In the genomic region with DNA sequence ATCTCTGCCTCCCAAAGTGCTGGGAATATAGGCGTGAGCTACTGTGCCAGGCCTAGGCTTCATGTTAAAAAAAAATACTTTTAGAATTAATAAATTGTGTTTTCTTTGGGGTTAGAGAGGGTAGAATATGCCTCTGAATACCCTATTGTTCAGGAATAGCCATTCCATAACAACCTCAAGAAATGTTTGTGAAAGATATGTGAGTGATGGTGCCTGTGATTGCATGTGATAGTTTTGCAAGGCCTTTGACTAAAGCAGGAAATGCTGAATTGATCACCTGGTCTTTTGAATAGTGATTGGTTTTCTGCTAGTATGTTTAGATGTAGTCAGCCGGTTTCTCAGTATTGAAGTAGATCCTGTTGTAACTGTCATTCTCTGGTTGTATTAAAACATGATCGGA, we compare ENCODE assay signal across 24 cellular contexts.
"Had no signal": no experiment of that assay in that cellular context is flagged by ENCODE, and none has a peak within 500 bp of the region (broad histone marks: within the 10 kb centered on the region; RNA-seq: fewer than 3 reads in every experiment).

No MANE protein-coding gene starts in this region.

- H3K27me3 Mint-ChIP-seq: activated naive CD8-positive, alpha-beta T cell treated with anti-CD3 and anti-CD28 coated beads for 36 hours had no signal

- ATAC-seq: activated T-cell treated with anti-CD3 and anti-CD28 coated beads, Interleukin-2, amount 50 U/mL, for 4 hours; Panc1; Right ventricle myocardium inferior; SK-N-SH treated with all-trans-retinoic acid at 6 μM for 48 hours had no signal

- H3K9me3 ChIP-seq: SJCRH30 had no signal

- H3K27me3 ChIP-seq: brain microvascular endothelial cell, cardiac muscle cell, SJCRH30 had no signal

- H3K4me3 ChIP-seq: cardiac muscle cell, SJCRH30 had no signal

- H3K27ac Mint-ChIP-seq: activated naive CD4-positive, alpha-beta T cell treated with anti-CD3 and anti-CD28 coated beads for 36 hours; activated naive CD8-positive, alpha-beta T cell treated with anti-CD3 and anti-CD28 coated beads for 36 hours; T-helper 1 cell treated with Interleukin-12 subunit alpha and Interleukin-12 subunit beta and Interleukin-4 antibody, amounts not matched to agents 30 μg/mL and 1 μg/mL, for 36 hours had no signal

- H3K36me3 ChIP-seq: cardiac muscle cell had no signal

- H3K4me3 Mint-ChIP-seq: activated naive CD4-positive, alpha-beta T cell treated with anti-CD3 and anti-CD28 coated beads for 36 hours; activated naive CD8-positive, alpha-beta T cell treated with anti-CD3 and anti-CD28 coated beads for 36 hours; activated T-cell treated with anti-CD3 and anti-CD28 coated beads, Interleukin-2, amount 50 U/mL, for 4 hours; T-helper 1 cell treated with Interleukin-12 subunit alpha and Interleukin-12 subunit beta and Interleukin-4 antibody, amounts not matched to agents 30 μg/mL and 1 μg/mL, for 36 hours had no signal

- H3K9me3 Mint-ChIP-seq: activated naive CD4-positive, alpha-beta T cell treated with anti-CD3 and anti-CD28 coated beads for 36 hours; activated naive CD8-positive, alpha-beta T cell treated with anti-CD3 and anti-CD28 coated beads for 36 hours; activated T-cell treated with anti-CD3 and anti-CD28 coated beads, Interleukin-2, amount 50 U/mL, for 4 hours; T-helper 1 cell treated with Interleukin-12 subunit alpha and Interleukin-12 subunit beta and Interleukin-4 antibody, amounts not matched to agents 30 μg/mL and 1 μg/mL, for 36 hours had no signal

- DNase-seq: activated CD4-positive, alpha-beta T cell treated with anti-CD3 and anti-CD28 coated beads for 48 hours; activated CD4-positive, alpha-beta T cell treated with anti-CD3 and anti-CD28 coated beads, Interleukin-2, amount 50 U/mL, for 48 hours; activated CD4-positive, CD25-positive, alpha-beta regulatory T cell treated with anti-CD3 and anti-CD28 coated beads, Interleukin-2, amount 50 U/mL, for 72 hours; activated gamma-delta T cell; activated naive CD4-positive, alpha-beta T cell treated with anti-CD3 and anti-CD28 coated beads for 36 hours; activated naive CD8-positive, alpha-beta T cell treated with anti-CD3 and anti-CD28 coated beads for 36 hours; activated T-cell treated with anti-CD3 and anti-CD28 coated beads, Interleukin-2, amount 50 U/mL, for 4 hours; brain microvascular endothelial cell; MM.1S; NCI-H1105; NCI-H1436; NCI-H1694 treated with DMSO at 0.1 percent for 48 hours; NCI-H2029 treated with DMSO at 0.1 percent for 48 hours; NCI-H345; NCI-H510A; NCI-H526 treated with DMSO at 0.1 percent for 48 hours; NCI-H82; RPMI8226; SJCRH30 had no signal

- H3K27ac ChIP-seq: brain microvascular endothelial cell, cardiac muscle cell, SJCRH30 had no signal
